In genomic region chr3:141242722-141243092, GRCh38 we compare ENCODE assay signal across 18 cellular contexts. TPM values are rescaled to one million over a fixed set of nuclear protein-coding genes. Genes with fewer than 3 reads are reported as not detected.
DNase-seq lines count a peak whose midpoint lies in the region; ATAC-seq and TF ChIP-seq lines count a peak whose summit lies in the region.
"Had no signal": no experiment of that assay in that cellular context is flagged by ENCODE, and none has a peak within 500 bp of the region (broad histone marks: within the 10 kb centered on the region; RNA-seq: fewer than 3 reads in every experiment).

No MANE protein-coding gene starts in this region.

- peaks cover 56% of the 10 kb centered on the region for H3K4me1 Mint-ChIP-seq in T-helper 2 cell treated with Interferon-gamma antibody and Interleukin-4, amounts not matched to agents 5 μg/mL and 100 μg/mL, for 36 hours (ENCODE audit: low read depth)
- H3K4me1 Mint-ChIP-seq in CD4-positive, CD25-positive, alpha-beta regulatory T cell = peaks cover 8 to 55% (median 13%) of the 10 kb centered on the region in 4 donors
- H3K4me1 Mint-ChIP-seq in activated T-helper 2 cell treated with anti-CD3 and anti-CD28 coated beads, Interferon-gamma antibody, Interleukin-2, Interleukin-4, amounts not matched to agents 10 μg/mL and 5 μg/mL and 100 μg/mL, durations not matched to agents 14 hours and 24 hours and 36 hours (ENCODE audit: low read depth) = peaks cover 65% of the 10 kb centered on the region
- H3K4me1 Mint-ChIP-seq in nephron progenitor cell = peaks cover 78% of the 10 kb centered on the region

- peak overlapping the region; percentile 56 for H3K4me3 Mint-ChIP-seq in T-helper 2 cell treated with Interferon-gamma antibody and Interleukin-4, amounts not matched to agents 5 μg/mL and 100 μg/mL, for 36 hours
- H3K4me3 Mint-ChIP-seq in CD4-positive, CD25-positive, alpha-beta regulatory T cell = peak overlapping the region in 1 of 4 donors; percentile 56
- H3K4me3 Mint-ChIP-seq in activated T-helper 2 cell treated with anti-CD3 and anti-CD28 coated beads, Interferon-gamma antibody, Interleukin-2, Interleukin-4, amounts not matched to agents 10 μg/mL and 5 μg/mL and 100 μg/mL, durations not matched to agents 14 hours and 24 hours and 36 hours (ENCODE audit: low read depth) = peak overlapping the region; percentile 32
- H3K4me3 Mint-ChIP-seq in nephron progenitor cell = no peak overlapping the region
- H3K4me3 Mint-ChIP-seq: stimulated activated naive B cell treated with anti-CD40 and anti-IgM and Interleukin-4, amounts not matched to agents 10 μg/mL and 1 μg/mL and 100 μg/mL, for 72 hours had no signal

- no peaks in the 10 kb centered on the region for H3K27me3 Mint-ChIP-seq in T-helper 2 cell treated with Interferon-gamma antibody and Interleukin-4, amounts not matched to agents 5 μg/mL and 100 μg/mL, for 36 hours (ENCODE audit: low read depth)
- H3K27me3 Mint-ChIP-seq in CD4-positive, CD25-positive, alpha-beta regulatory T cell = no peaks in the 10 kb centered on the region
- H3K27me3 Mint-ChIP-seq in activated T-helper 2 cell treated with anti-CD3 and anti-CD28 coated beads, Interferon-gamma antibody, Interleukin-2, Interleukin-4, amounts not matched to agents 10 μg/mL and 5 μg/mL and 100 μg/mL, durations not matched to agents 14 hours and 24 hours and 36 hours (ENCODE audit: low read depth) = no peaks in the 10 kb centered on the region
- H3K27me3 Mint-ChIP-seq in nephron progenitor cell (ENCODE audit: low read depth, poor library complexity) = peaks cover 4% of the 10 kb centered on the region
- H3K27me3 Mint-ChIP-seq: stimulated activated naive B cell treated with anti-CD40 and anti-IgM and Interleukin-4, amounts not matched to agents 10 μg/mL and 1 μg/mL and 100 μg/mL, for 72 hours had no signal

- intact Hi-C loops in activated T-helper 2 cell treated with anti-CD3 and anti-CD28 coated beads, Interferon-gamma antibody, Interleukin-2, Interleukin-4, amounts not matched to agents 10 μg/mL and 5 μg/mL and 100 μg/mL, durations not matched to agents 14 hours and 24 hours and 36 hours (cut with micrococcal nuclease) = loop anchor here (1.0 kb wide), 3 partner anchors 11 to 33 kb away; partner anchors contain the start of gene PXYLP1

- H3K4me1 ChIP-seq in CD4-positive, CD25-positive, alpha-beta regulatory T cell (ENCODE audit: control insufficient read depth, insufficient read depth, low read length, poor library complexity, severe bottlenecking) = peaks cover 18% of the 10 kb centered on the region

- H3K36me3 Mint-ChIP-seq in T-helper 2 cell treated with Interferon-gamma antibody and Interleukin-4, amounts not matched to agents 5 μg/mL and 100 μg/mL, for 36 hours (ENCODE audit: low read depth) = peaks cover 51% of the 10 kb centered on the region
- H3K36me3 Mint-ChIP-seq in CD4-positive, CD25-positive, alpha-beta regulatory T cell = peaks cover 15% of the 10 kb centered on the region
- H3K36me3 Mint-ChIP-seq in activated T-helper 2 cell treated with anti-CD3 and anti-CD28 coated beads, Interferon-gamma antibody, Interleukin-2, Interleukin-4, amounts not matched to agents 10 μg/mL and 5 μg/mL and 100 μg/mL, durations not matched to agents 14 hours and 24 hours and 36 hours (ENCODE audit: low read depth) = peaks cover 62% of the 10 kb centered on the region
- H3K36me3 Mint-ChIP-seq in nephron progenitor cell (ENCODE audit: low read depth) = no peaks in the 10 kb centered on the region
- H3K36me3 Mint-ChIP-seq: stimulated activated naive B cell treated with anti-CD40 and anti-IgM and Interleukin-4, amounts not matched to agents 10 μg/mL and 1 μg/mL and 100 μg/mL, for 72 hours had no signal

- no peaks in the 10 kb centered on the region for H3K9me3 ChIP-seq in CD4-positive, CD25-positive, alpha-beta regulatory T cell (ENCODE audit: control insufficient read depth in 2 of 2, low read length in 2 of 2)
- H3K9me3 ChIP-seq: esophagus squamous epithelium had no signal

- ATAC-seq in CD4-positive, CD25-positive, alpha-beta regulatory T cell (ENCODE audit: low read depth in 2 of 2) = no peak
- ATAC-seq: sciatic nerve had no signal

- no peak for DNase-seq in T-helper 2 cell treated with Interferon-gamma antibody and Interleukin-4, amounts not matched to agents 5 μg/mL and 100 μg/mL, for 36 hours (ENCODE audit: low spot score)
- DNase-seq in T-helper 2 cell (no peak), nephron progenitor cell (no peak), kidney glomerular epithelial cell (lab: John Stamatoyannopoulos, UW) (no peak), LoVo (ENCODE audit: low spot score) (no peak), NAMALWA (ENCODE audit: low spot score) (no peak)
- no peak for DNase-seq in CD4-positive, CD25-positive, alpha-beta regulatory T cell
- DNase-seq in activated T-helper 2 cell treated with anti-CD3 and anti-CD28 coated beads, Interferon-gamma antibody, Interleukin-2, Interleukin-4, amounts not matched to agents 10 μg/mL and 5 μg/mL and 100 μg/mL, durations not matched to agents 14 hours and 24 hours and 36 hours (ENCODE audit: low spot score) = no peak
- DNase-seq: 8988T; amniotic stem cell; esophagus squamous epithelium; Kasumi-1; NCI-H1092 treated with DMSO at 0.1 percent for 48 hours; NCI-H2081; RPMI8226; stimulated activated naive B cell treated with anti-CD40 and anti-IgM and Interleukin-4, amounts not matched to agents 10 μg/mL and 1 μg/mL and 100 μg/mL, for 72 hours had no signal

- no peaks in the 10 kb centered on the region for H3K9me3 Mint-ChIP-seq in T-helper 2 cell treated with Interferon-gamma antibody and Interleukin-4, amounts not matched to agents 5 μg/mL and 100 μg/mL, for 36 hours
- no peaks in the 10 kb centered on the region for H3K9me3 Mint-ChIP-seq in CD4-positive, CD25-positive, alpha-beta regulatory T cell
- H3K9me3 Mint-ChIP-seq in activated T-helper 2 cell treated with anti-CD3 and anti-CD28 coated beads, Interferon-gamma antibody, Interleukin-2, Interleukin-4, amounts not matched to agents 10 μg/mL and 5 μg/mL and 100 μg/mL, durations not matched to agents 14 hours and 24 hours and 36 hours = no peaks in the 10 kb centered on the region
- H3K9me3 Mint-ChIP-seq in nephron progenitor cell = no peaks in the 10 kb centered on the region
- H3K9me3 Mint-ChIP-seq: activated T-cell treated with anti-CD3 and anti-CD28 coated beads, Interleukin-2, amount 50 U/mL, for 4 hours; stimulated activated naive B cell treated with anti-CD40 and anti-IgM and Interleukin-4, amounts not matched to agents 10 μg/mL and 1 μg/mL and 100 μg/mL, for 72 hours had no signal

- no peak overlapping the region for H3K27ac ChIP-seq in CD4-positive, CD25-positive, alpha-beta regulatory T cell (ENCODE audit: insufficient read depth, low read length, poor library complexity, severe bottlenecking)

- H3K36me3 ChIP-seq in CD4-positive, CD25-positive, alpha-beta regulatory T cell (ENCODE audit: control insufficient read depth, insufficient read depth, low read length) = no peaks in the 10 kb centered on the region
- H3K36me3 ChIP-seq: esophagus squamous epithelium had no signal

- no peaks in the 10 kb centered on the region for H3K27me3 ChIP-seq in CD4-positive, CD25-positive, alpha-beta regulatory T cell (ENCODE audit: control insufficient read depth, insufficient read depth, low read length)
- H3K27me3 ChIP-seq: esophagus squamous epithelium had no signal

- H3K27ac Mint-ChIP-seq in T-helper 2 cell treated with Interferon-gamma antibody and Interleukin-4, amounts not matched to agents 5 μg/mL and 100 μg/mL, for 36 hours = peak overlapping the region; percentile 75
- H3K27ac Mint-ChIP-seq in CD4-positive, CD25-positive, alpha-beta regulatory T cell = peak overlapping the region in 2 of 3 donors; percentile 83 to 89
- peak overlapping the region; percentile 87 for H3K27ac Mint-ChIP-seq in activated T-helper 2 cell treated with anti-CD3 and anti-CD28 coated beads, Interferon-gamma antibody, Interleukin-2, Interleukin-4, amounts not matched to agents 10 μg/mL and 5 μg/mL and 100 μg/mL, durations not matched to agents 14 hours and 24 hours and 36 hours
- H3K27ac Mint-ChIP-seq in nephron progenitor cell = peak overlapping the region; percentile 92
- H3K27ac Mint-ChIP-seq: stimulated activated naive B cell treated with anti-CD40 and anti-IgM and Interleukin-4, amounts not matched to agents 10 μg/mL and 1 μg/mL and 100 μg/mL, for 72 hours had no signal

- H3K4me3 ChIP-seq in CD4-positive, CD25-positive, alpha-beta regulatory T cell (ENCODE audit: low read depth, low read length) = no peak overlapping the region
- H3K4me3 ChIP-seq: esophagus squamous epithelium had no signal

- TF ChIP-seq CTCF in nephron progenitor cell (IDR thresholded peaks at IDR 0.05) = no peak

RNA-seq across cellular contexts. Expression of gene PXYLP1, which starts 11.1 kb away (rescaled TPM):
- total RNA-seq in CD4-positive, CD25-positive, alpha-beta regulatory T cell = 9.8 TPM
- polyA plus RNA-seq in CD4-positive, CD25-positive, alpha-beta regulatory T cell = 10 to 100 TPM in 2 of 4 donors, 1 to 10 TPM in 2; 3.8 to 11.3 (median 7.8) TPM
- 57.2 and 66.0 TPM in 2 replicates for total RNA-seq in activated T-helper 2 cell treated with anti-CD3 and anti-CD28 coated beads, Interferon-gamma antibody, Interleukin-2, Interleukin-4, amounts not matched to agents 10 μg/mL and 5 μg/mL and 100 μg/mL, durations not matched to agents 14 hours and 24 hours and 36 hours
